Comparison of ENCODE assay signal across 14 cellular contexts in genomic region chr1:167516404-167517388, GRCh38.
DNase-seq lines count a peak whose midpoint lies in the region; ATAC-seq lines count a peak whose summit lies in the region.
"Had no signal": no experiment of that assay in that cellular context is flagged by ENCODE, and none has a peak within 500 bp of the region (broad histone marks: within the 10 kb centered on the region; RNA-seq: fewer than 3 reads in every experiment).

No MANE protein-coding gene starts in this region.

- ATAC-seq in HG02610 (IDR thresholded peaks at IDR 0.05; ENCODE audit: unreplicated experiment), result no peak
- ATAC-seq: stimulated activated memory B cell treated with anti-CD40 and anti-IgM and Interleukin-4, amounts not matched to agents 10 μg/mL and 1 μg/mL and 100 μg/mL, for 72 hours had no signal

- H3K27ac ChIP-seq in KOPT-K1 (ENCODE audit: low read depth, low read length, poor library complexity, severe bottlenecking), result peak overlapping the region; percentile 98
- H3K27ac ChIP-seq: dorsolateral prefrontal cortex, neutrophil, VCaP had no signal

- H3K9me3 ChIP-seq in KOPT-K1 (ENCODE audit: insufficient read depth, low read length, poor library complexity, severe bottlenecking), result no peaks in the 10 kb centered on the region
- H3K9me3 ChIP-seq: neutrophil had no signal

- peaks cover 46% of the 10 kb centered on the region for H3K36me3 ChIP-seq in KOPT-K1 (ENCODE audit: insufficient read depth, low read length)
- H3K36me3 ChIP-seq: neutrophil had no signal

- DNase-seq in activated CD4-positive, alpha-beta T cell treated with anti-CD3 and anti-CD28 coated beads, Interleukin-2, amount 50 U/mL, for 1 hour, result peak; percentile 48
- peak; percentile 53 for DNase-seq in central memory CD4-positive, alpha-beta T cell
- DNase-seq in stimulated activated CD8-positive, alpha-beta memory T cell treated with anti-CD3 and anti-CD28 coated beads, Interleukin-4, amount 100 ng/mL, for 24 hours (ENCODE audit: low read depth), result peak; percentile 28
- no peak for DNase-seq in DMS114 treated with DMSO at 0.1 percent for 48 hours (lab: John Stamatoyannopoulos, UW; ENCODE audit: unreplicated experiment)
- DNase-seq in NCI-H2171 (lab: John Stamatoyannopoulos, UW), result no peak
- no peak for DNase-seq in kidney tubule cell (ENCODE audit: low spot score)
- DNase-seq: dorsolateral prefrontal cortex, NCI-H446 treated with DMSO at 0.1 percent for 48 hours, SHP77 treated with DMSO at 0.1 percent for 48 hours had no signal

Comparison
In these comparisons a context has a peak if more than half of its experiments do, and no peak if none do; other contexts are left out.
1. DNase-seq: peak in activated CD4-positive, alpha-beta T cell treated with anti-CD3 and anti-CD28 coated beads, Interleukin-2, amount 50 U/mL, for 1 hour (single experiment), central memory CD4-positive, alpha-beta T cell (single experiment) and stimulated activated CD8-positive, alpha-beta memory T cell treated with anti-CD3 and anti-CD28 coated beads, Interleukin-4, amount 100 ng/mL, for 24 hours (single experiment); none in DMS114 treated with DMSO at 0.1 percent for 48 hours (single experiment), NCI-H2171 (single experiment) and kidney tubule cell (single experiment).